1 cellular context compared by ENCODE assay signal in the genomic region with DNA sequence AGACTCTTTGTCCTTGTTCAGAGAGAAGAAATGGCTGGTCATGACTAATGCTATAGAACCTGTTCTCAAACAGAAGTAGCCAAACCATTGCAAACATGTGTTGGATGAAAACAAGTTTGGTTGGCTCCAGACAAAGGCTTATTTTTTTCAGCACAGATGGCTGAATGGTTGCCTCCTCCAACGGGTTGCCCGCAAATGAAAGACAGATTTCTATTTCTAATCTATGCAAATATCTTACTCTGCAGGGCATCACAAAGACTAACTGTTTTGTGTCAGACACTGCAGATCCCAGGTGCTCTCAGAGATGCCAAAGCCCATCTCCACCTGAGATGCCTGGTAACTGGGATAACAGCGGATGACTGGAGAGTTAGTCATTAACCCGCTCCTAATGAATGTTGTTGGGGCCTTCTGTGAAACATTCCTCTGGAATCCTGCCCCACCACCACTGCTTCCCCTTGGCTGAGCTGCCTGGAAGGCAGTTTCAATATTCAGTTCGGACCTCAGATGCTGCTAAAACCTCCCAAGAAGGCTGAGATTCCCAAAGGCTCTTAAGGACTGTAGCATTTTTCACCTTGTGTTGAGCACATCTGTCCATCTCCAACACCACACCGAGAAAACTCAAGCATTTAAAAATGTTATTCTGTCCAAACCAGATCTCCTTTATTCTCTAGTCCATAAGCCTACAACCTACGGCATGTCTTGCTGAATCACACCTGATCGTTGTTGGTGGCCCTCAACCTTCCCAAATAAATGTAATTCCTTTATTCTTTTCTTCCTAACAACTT.
TF ChIP-seq lines count a peak whose summit lies in the region.

No MANE protein-coding gene starts in this region.

TF ChIP-seq in HEK293, 187 proteins besides CTCF, POLR2A, EP300 and RAD21 (continued from another document):
- TF ChIP-seq ZNF518A (tag by site-specific recombination; conservative IDR thresholded peaks at IDR 0.05; ENCODE audit: low read depth): no peak
- TF ChIP-seq ZNF26 (tag by site-specific recombination; IDR thresholded peaks at IDR 0.05): no peak
- no peak for TF ChIP-seq ZNF549 (tag by site-specific recombination; IDR thresholded peaks at IDR 0.05)
- TF ChIP-seq TRIM28 (IDR thresholded peaks at IDR 0.05; ENCODE audit: borderline replicate concordance, low read length): no peak
- TF ChIP-seq ZNF707 (tag by site-specific recombination; IDR thresholded peaks at IDR 0.05): no peak
- TF ChIP-seq ZNF16 (tag by site-specific recombination; IDR thresholded peaks at IDR 0.05; ENCODE audit: low read depth): no peak
